ENCODE assay signal across 1 cellular context in genomic region chr6:11043961-11044711, GRCh38.
TF ChIP-seq lines count a peak whose summit lies in the region.

Gene ELOVL2, minus strand, starts transcription at chr6:11044305. Its CDS starts 75 bp downstream, at chr6:11044230.

TF ChIP-seq in HepG2, 621 proteins besides CTCF, POLR2A, EP300 and RAD21 (continued from another document and continues in another):
- peak; percentile 26; the same call in 1 of the 2 replicates for TF ChIP-seq ZNF232 (CRISPR knock-in tag; IDR thresholded peaks at IDR 0.05; ENCODE audit: borderline replicate concordance)
- 0 out of 2 replicates have a peak, but pooled peaks have one; percentile 46 for TF ChIP-seq GTF3A (CRISPR knock-in tag; conservative IDR thresholded peaks at IDR 0.05)
- TF ChIP-seq PRPF4 (IDR thresholded peaks at IDR 0.05; ENCODE audit: low read depth, low read length, poor library complexity, severe bottlenecking), result no peak
- TF ChIP-seq, protein P1, sequence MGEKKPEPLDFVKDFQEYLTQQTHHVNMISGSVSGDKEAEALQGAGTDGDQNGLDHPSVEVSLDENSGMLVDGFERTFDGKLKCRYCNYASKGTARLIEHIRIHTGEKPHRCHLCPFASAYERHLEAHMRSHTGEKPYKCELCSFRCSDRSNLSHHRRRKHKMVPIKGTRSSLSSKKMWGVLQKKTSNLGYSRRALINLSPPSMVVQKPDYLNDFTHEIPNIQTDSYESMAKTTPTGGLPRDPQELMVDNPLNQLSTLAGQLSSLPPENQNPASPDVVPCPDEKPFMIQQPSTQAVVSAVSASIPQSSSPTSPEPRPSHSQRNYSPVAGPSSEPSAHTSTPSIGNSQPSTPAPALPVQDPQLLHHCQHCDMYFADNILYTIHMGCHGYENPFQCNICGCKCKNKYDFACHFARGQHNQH (CRISPR knock-in tag; IDR thresholded peaks at IDR 0.05), result no peak
- no peak for TF ChIP-seq NAIF1 (CRISPR knock-in tag; IDR thresholded peaks at IDR 0.05; ENCODE audit: borderline replicate concordance)
- TF ChIP-seq ZNF772 (CRISPR knock-in tag; IDR thresholded peaks at IDR 0.05), result 0 out of 2 replicates have a peak, but pooled peaks have one; percentile 20
- no peak for TF ChIP-seq THAP8 (CRISPR knock-in tag; IDR thresholded peaks at IDR 0.05; ENCODE audit: borderline replicate concordance)
- TF ChIP-seq, protein P2, sequence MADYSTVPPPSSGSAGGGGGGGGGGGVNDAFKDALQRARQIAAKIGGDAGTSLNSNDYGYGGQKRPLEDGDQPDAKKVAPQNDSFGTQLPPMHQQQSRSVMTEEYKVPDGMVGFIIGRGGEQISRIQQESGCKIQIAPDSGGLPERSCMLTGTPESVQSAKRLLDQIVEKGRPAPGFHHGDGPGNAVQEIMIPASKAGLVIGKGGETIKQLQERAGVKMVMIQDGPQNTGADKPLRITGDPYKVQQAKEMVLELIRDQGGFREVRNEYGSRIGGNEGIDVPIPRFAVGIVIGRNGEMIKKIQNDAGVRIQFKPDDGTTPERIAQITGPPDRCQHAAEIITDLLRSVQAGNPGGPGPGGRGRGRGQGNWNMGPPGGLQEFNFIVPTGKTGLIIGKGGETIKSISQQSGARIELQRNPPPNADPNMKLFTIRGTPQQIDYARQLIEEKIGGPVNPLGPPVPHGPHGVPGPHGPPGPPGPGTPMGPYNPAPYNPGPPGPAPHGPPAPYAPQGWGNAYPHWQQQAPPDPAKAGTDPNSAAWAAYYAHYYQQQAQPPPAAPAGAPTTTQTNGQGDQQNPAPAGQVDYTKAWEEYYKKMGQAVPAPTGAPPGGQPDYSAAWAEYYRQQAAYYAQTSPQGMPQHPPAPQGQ (CRISPR knock-in tag; IDR thresholded peaks at IDR 0.05; ENCODE audit: borderline replicate concordance), result no peak
- TF ChIP-seq NR2F2 (IDR thresholded peaks at IDR 0.05; ENCODE audit: borderline replicate concordance, low read depth), result no peak; the same call in 1 of the 2 replicates
- TF ChIP-seq CREM (IDR thresholded peaks at IDR 0.05), result no peak
- TF ChIP-seq CREM (CRISPR knock-in tag; IDR thresholded peaks at IDR 0.05), result no peak
- TF ChIP-seq KDM6A (CRISPR knock-in tag; IDR thresholded peaks at IDR 0.05; ENCODE audit: low read depth), result no peak
- no peak for TF ChIP-seq ZFYVE20 (CRISPR knock-in tag; IDR thresholded peaks at IDR 0.05; ENCODE audit: borderline replicate concordance, low read depth)
- no peak for TF ChIP-seq U2AF1 (optimal IDR thresholded peaks at IDR 0.05; ENCODE audit: low read depth, low read length)
- TF ChIP-seq FOSL2 (CRISPR knock-in tag; IDR thresholded peaks at IDR 0.05), result no peak
- TF ChIP-seq ZNF660 (CRISPR knock-in tag; IDR thresholded peaks at IDR 0.05; ENCODE audit: borderline replicate concordance, low read depth), result no peak
- TF ChIP-seq MIER3 (CRISPR knock-in tag; IDR thresholded peaks at IDR 0.05; ENCODE audit: borderline replicate concordance), result peak; percentile 35; the same call in 1 of the 2 replicates
- no peak for TF ChIP-seq BATF2 (CRISPR knock-in tag; IDR thresholded peaks at IDR 0.05)
- no peak for TF ChIP-seq HOMEZ (CRISPR knock-in tag; IDR thresholded peaks at IDR 0.05; ENCODE audit: low read depth)
- no peak for TF ChIP-seq ZC3H4 (CRISPR knock-in tag; IDR thresholded peaks at IDR 0.05; ENCODE audit: borderline replicate concordance)
- no peak for TF ChIP-seq ISX (CRISPR knock-in tag; conservative IDR thresholded peaks at IDR 0.05)
- TF ChIP-seq PAXIP1 (CRISPR knock-in tag; conservative IDR thresholded peaks at IDR 0.05), result peak; percentile 50
- TF ChIP-seq ZNF777 (CRISPR knock-in tag; IDR thresholded peaks at IDR 0.05), result peak; percentile 87
- no peak for TF ChIP-seq SMAD9 (CRISPR knock-in tag; IDR thresholded peaks at IDR 0.05)
- TF ChIP-seq ZSCAN25 (CRISPR knock-in tag; IDR thresholded peaks at IDR 0.05), result 0 out of 2 replicates have a peak, but pooled peaks have one; percentile 44
- no peak for TF ChIP-seq ZNF333 (CRISPR knock-in tag; IDR thresholded peaks at IDR 0.05; ENCODE audit: borderline replicate concordance)
- TF ChIP-seq, protein P3, sequence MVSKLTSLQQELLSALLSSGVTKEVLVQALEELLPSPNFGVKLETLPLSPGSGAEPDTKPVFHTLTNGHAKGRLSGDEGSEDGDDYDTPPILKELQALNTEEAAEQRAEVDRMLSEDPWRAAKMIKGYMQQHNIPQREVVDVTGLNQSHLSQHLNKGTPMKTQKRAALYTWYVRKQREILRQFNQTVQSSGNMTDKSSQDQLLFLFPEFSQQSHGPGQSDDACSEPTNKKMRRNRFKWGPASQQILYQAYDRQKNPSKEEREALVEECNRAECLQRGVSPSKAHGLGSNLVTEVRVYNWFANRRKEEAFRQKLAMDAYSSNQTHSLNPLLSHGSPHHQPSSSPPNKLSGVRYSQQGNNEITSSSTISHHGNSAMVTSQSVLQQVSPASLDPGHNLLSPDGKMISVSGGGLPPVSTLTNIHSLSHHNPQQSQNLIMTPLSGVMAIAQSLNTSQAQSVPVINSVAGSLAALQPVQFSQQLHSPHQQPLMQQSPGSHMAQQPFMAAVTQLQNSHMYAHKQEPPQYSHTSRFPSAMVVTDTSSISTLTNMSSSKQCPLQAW (CRISPR knock-in tag; IDR thresholded peaks at IDR 0.05), result no peak
- TF ChIP-seq SATB2 (CRISPR knock-in tag; IDR thresholded peaks at IDR 0.05), result no peak
- TF ChIP-seq KDM4B (CRISPR knock-in tag; IDR thresholded peaks at IDR 0.05), result no peak
- no peak; the same call in 1 of the 2 replicates for TF ChIP-seq NFAT5 (CRISPR knock-in tag; IDR thresholded peaks at IDR 0.05)
- no peak for TF ChIP-seq ZNF20 (CRISPR knock-in tag; IDR thresholded peaks at IDR 0.05)
- TF ChIP-seq JUND (CRISPR knock-in tag; IDR thresholded peaks at IDR 0.05), result no peak
- no peak for TF ChIP-seq KLF6 (CRISPR knock-in tag; IDR thresholded peaks at IDR 0.05)
- TF ChIP-seq, protein P4, sequence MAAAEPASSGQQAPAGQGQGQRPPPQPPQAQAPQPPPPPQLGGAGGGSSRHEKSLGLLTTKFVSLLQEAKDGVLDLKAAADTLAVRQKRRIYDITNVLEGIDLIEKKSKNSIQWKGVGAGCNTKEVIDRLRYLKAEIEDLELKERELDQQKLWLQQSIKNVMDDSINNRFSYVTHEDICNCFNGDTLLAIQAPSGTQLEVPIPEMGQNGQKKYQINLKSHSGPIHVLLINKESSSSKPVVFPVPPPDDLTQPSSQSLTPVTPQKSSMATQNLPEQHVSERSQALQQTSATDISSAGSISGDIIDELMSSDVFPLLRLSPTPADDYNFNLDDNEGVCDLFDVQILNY (CRISPR knock-in tag; conservative IDR thresholded peaks at IDR 0.05), result peak; percentile 50
- no peak for TF ChIP-seq ZNF878 (CRISPR knock-in tag; IDR thresholded peaks at IDR 0.05)
- TF ChIP-seq SPEN (CRISPR knock-in tag; IDR thresholded peaks at IDR 0.05; ENCODE audit: low read depth), result peak; percentile 65; the same call in 1 of the 2 replicates
- no peak for TF ChIP-seq RORA (CRISPR knock-in tag; IDR thresholded peaks at IDR 0.05)
- TF ChIP-seq FOXK2 (IDR thresholded peaks at IDR 0.05), result no peak
- TF ChIP-seq ATF1 (CRISPR knock-in tag; IDR thresholded peaks at IDR 0.05), result no peak
- peak; percentile 47 for TF ChIP-seq RARA (CRISPR knock-in tag; IDR thresholded peaks at IDR 0.05)
- no peak; the same call in 1 of the 2 replicates for TF ChIP-seq POLR2G (IDR thresholded peaks at IDR 0.05; ENCODE audit: low read depth, low read length)
- TF ChIP-seq, protein P5, sequence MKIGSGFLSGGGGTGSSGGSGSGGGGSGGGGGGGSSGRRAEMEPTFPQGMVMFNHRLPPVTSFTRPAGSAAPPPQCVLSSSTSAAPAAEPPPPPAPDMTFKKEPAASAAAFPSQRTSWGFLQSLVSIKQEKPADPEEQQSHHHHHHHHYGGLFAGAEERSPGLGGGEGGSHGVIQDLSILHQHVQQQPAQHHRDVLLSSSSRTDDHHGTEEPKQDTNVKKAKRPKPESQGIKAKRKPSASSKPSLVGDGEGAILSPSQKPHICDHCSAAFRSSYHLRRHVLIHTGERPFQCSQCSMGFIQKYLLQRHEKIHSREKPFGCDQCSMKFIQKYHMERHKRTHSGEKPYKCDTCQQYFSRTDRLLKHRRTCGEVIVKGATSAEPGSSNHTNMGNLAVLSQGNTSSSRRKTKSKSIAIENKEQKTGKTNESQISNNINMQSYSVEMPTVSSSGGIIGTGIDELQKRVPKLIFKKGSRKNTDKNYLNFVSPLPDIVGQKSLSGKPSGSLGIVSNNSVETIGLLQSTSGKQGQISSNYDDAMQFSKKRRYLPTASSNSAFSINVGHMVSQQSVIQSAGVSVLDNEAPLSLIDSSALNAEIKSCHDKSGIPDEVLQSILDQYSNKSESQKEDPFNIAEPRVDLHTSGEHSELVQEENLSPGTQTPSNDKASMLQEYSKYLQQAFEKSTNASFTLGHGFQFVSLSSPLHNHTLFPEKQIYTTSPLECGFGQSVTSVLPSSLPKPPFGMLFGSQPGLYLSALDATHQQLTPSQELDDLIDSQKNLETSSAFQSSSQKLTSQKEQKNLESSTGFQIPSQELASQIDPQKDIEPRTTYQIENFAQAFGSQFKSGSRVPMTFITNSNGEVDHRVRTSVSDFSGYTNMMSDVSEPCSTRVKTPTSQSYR (CRISPR knock-in tag; IDR thresholded peaks at IDR 0.05; ENCODE audit: borderline replicate concordance), result peak; percentile 90
- no peak; the same call in 1 of the 2 replicates for TF ChIP-seq MTF1 (CRISPR knock-in tag; IDR thresholded peaks at IDR 0.05)
